Comparison of ENCODE assay signal across 29 cellular contexts in the genomic region with DNA sequence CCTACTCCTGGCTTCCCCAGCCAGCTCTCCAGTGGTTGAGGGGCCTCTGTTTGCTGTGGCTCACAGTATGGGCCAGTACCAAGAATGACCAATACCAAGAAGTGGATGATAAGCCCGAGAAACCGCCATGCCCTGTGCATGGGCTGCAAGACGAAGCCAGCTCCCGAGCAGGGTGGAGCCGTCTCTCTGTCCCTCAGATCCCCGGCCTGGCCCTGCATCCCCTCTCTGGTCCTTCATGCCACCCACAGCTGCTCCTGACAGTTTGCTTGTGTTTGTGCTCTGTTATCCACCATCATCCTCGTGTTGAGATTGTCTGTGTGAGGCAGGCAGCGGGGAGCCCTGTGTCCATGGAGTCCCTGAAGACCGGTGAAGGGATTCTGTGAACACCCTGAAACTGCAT. TPM values are rescaled to one million over a fixed set of nuclear protein-coding genes. Genes with fewer than 3 reads are reported as not detected.
"Had no signal": no experiment of that assay in that cellular context is flagged by ENCODE, and none has a peak within 500 bp of the region (broad histone marks: within the 10 kb centered on the region; RNA-seq: fewer than 3 reads in every experiment).

No MANE protein-coding gene starts in this region.

- H2AFZ ChIP-seq: neural progenitor cell had no signal

- H3K4me2 ChIP-seq: neural progenitor cell had no signal

- H3K36me3 Mint-ChIP-seq: mesothelial cell of epicardium; naive B cell; natural killer cell; neural progenitor cell; stimulated activated naive B cell treated with anti-CD40 and anti-IgM and Interleukin-4, amounts not matched to agents 10 μg/mL and 1 μg/mL and 100 μg/mL, for 72 hours had no signal

- H3K9me3 Mint-ChIP-seq: mesothelial cell of epicardium; naive B cell; natural killer cell; nephron progenitor cell; stimulated activated naive B cell treated with anti-CD40 and anti-IgM and Interleukin-4, amounts not matched to agents 10 μg/mL and 1 μg/mL and 100 μg/mL, for 72 hours had no signal

- DNase-seq: hippocampal formation; kidney glomerular epithelial cell; left cardiac atrium; left lung; lower lobe of right lung; mammary epithelial cell; mesenchymal stem cell; naive B cell; natural killer cell; nephron progenitor cell; ovary; right lobe of liver; stimulated activated CD4-positive, alpha-beta T cell treated with anti-CD3 and anti-CD28 coated beads, Interleukin-12 subunit alpha, Interleukin-12 subunit beta, amount 100 ng/mL, for 4 hours; stimulated activated CD4-positive, alpha-beta T cell treated with anti-CD3 and anti-CD28 coated beads, Interleukin-15, amount 100 ng/mL, for 24 hours; stimulated activated CD4-positive, alpha-beta T cell treated with anti-CD3 and anti-CD28 coated beads, Interleukin-2, amount 100 ng/mL, for 24 hours; stimulated activated CD4-positive, alpha-beta T cell treated with anti-CD3 and anti-CD28 coated beads, Interleukin-4, amount 100 ng/mL, for 1 hour; stimulated activated naive B cell treated with anti-CD40 and anti-IgM and Interleukin-4, amounts not matched to agents 10 μg/mL and 1 μg/mL and 100 μg/mL, for 72 hours; stimulated activated naive CD8-positive, alpha-beta T cell treated with anti-CD3 and anti-CD28 coated beads, Interleukin-15, Interleukin-2, amounts not matched to agents 100 U/mL and 50 U/mL, for 24 hours; stomach; testis; thyroid gland; transverse colon had no signal

- H3K4me1 Mint-ChIP-seq: natural killer cell, neural progenitor cell had no signal

- H3K27me3 Mint-ChIP-seq: naive B cell; stimulated activated naive B cell treated with anti-CD40 and anti-IgM and Interleukin-4, amounts not matched to agents 10 μg/mL and 1 μg/mL and 100 μg/mL, for 72 hours had no signal

- H3K27ac Mint-ChIP-seq: mesothelial cell of epicardium; natural killer cell; nephron progenitor cell; progenitor cell of endocrine pancreas; stimulated activated naive B cell treated with anti-CD40 and anti-IgM and Interleukin-4, amounts not matched to agents 10 μg/mL and 1 μg/mL and 100 μg/mL, for 72 hours had no signal

- H3K4me3 ChIP-seq: left lung, lower lobe of right lung, neural progenitor cell, ovary, right atrium auricular region, right lobe of liver, skin epidermis, stomach, testis, thyroid gland, transverse colon, upper lobe of left lung, vagina had no signal

- ATAC-seq: left cardiac atrium; left lung; lower lobe of right lung; natural killer cell; right lobe of liver; stimulated activated naive B cell treated with anti-CD40 and anti-IgM and Interleukin-4, amounts not matched to agents 10 μg/mL and 1 μg/mL and 100 μg/mL, for 72 hours; stimulated activated naive CD8-positive, alpha-beta T cell treated with anti-CD3 and anti-CD28 coated beads, Interleukin-15, Interleukin-2, amounts not matched to agents 100 U/mL and 50 U/mL, for 24 hours had no signal

- H3K36me3 ChIP-seq: left lung, lower lobe of right lung, neural progenitor cell, ovary, right atrium auricular region, right lobe of liver, stomach, thyroid gland, transverse colon, upper lobe of left lung, vagina had no signal

- H3K27me3 ChIP-seq: left lung, neural progenitor cell, ovary, right atrium auricular region, right lobe of liver, stomach, testis, thyroid gland, transverse colon, upper lobe of left lung, vagina had no signal

- H3K9ac ChIP-seq: neural progenitor cell had no signal

- H3K9me3 ChIP-seq: left lung, lower lobe of right lung, ovary, right atrium auricular region, right lobe of liver, stomach, testis, thyroid gland, transverse colon, upper lobe of left lung, vagina had no signal

- H3K4me1 ChIP-seq: left lung, lower lobe of right lung, neural progenitor cell, right lobe of liver, stomach, thyroid gland, transverse colon, upper lobe of left lung, vagina had no signal

- H3K27ac ChIP-seq: left lung, lower lobe of right lung, neural progenitor cell, ovary, right atrium auricular region, right lobe of liver, skin epidermis, stomach, testis, thyroid gland, transverse colon, upper lobe of left lung, vagina had no signal

- H3K4me3 Mint-ChIP-seq: mesothelial cell of epicardium; natural killer cell; nephron progenitor cell; neural progenitor cell; stimulated activated naive B cell treated with anti-CD40 and anti-IgM and Interleukin-4, amounts not matched to agents 10 μg/mL and 1 μg/mL and 100 μg/mL, for 72 hours had no signal

RNA-seq across cellular contexts. Expression of gene GABRR2, which starts 36.1 kb away (rescaled TPM):
- total RNA-seq: mammary epithelial cell had no signal
- polyA plus RNA-seq: mammary epithelial cell had no signal
